Comparison of ENCODE assay signal across 12 cellular contexts in the genomic region with DNA sequence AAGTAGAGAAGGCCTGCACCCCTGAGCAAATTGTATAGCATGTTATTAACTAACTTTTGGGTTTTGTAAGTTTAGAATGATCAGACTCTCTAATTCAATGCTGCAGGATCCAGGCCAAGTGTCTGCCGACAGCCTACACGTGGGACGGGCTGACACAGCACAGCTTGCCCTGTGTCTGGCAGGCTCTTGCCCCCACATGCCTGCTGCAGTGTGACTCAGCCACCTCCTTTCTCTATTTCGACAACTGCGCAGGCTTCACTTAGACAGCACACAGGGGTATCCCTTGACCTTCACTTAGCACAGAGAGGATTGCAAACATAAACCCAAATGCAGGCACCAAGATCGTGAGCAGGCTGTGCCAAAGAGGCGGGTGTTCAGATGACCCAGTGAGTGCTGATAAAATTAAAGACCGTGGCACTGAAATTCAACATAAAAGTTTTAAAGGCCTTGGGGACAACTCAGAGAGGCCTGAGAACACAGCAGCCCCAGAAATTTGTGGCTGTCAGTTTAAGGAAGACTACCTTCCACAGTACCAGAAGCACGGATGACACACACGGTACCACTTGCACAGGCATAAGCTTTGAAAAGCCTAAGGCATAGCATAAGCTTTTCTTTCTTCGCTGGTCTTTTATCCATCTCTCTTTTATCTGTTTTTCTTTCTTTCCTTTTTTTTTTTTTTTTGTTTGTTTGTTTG. TPM values are rescaled to one million over a fixed set of nuclear protein-coding genes. Genes with fewer than 3 reads are reported as not detected.
DNase-seq lines count a peak whose midpoint lies in the region; FAIRE-seq and TF ChIP-seq lines count a peak whose summit lies in the region.
"Had no signal": no experiment of that assay in that cellular context is flagged by ENCODE, and none has a peak within 500 bp of the region (broad histone marks: within the 10 kb centered on the region; RNA-seq: fewer than 3 reads in every experiment).

No MANE protein-coding gene starts in this region.

- no peak for TF ChIP-seq EP300 in sigmoid colon (IDR thresholded peaks at IDR 0.05)

- H3K9me3 ChIP-seq in sigmoid colon (no peaks in the 10 kb centered on the region), esophagus squamous epithelium (no peaks in the 10 kb centered on the region)

- no peak for TF ChIP-seq CTCF in bronchial epithelial cell (IDR thresholded peaks at IDR 0.05; ENCODE audit: insufficient read depth, low read length, severe bottlenecking)
- no peak for TF ChIP-seq CTCF in sigmoid colon (IDR thresholded peaks at IDR 0.05)
- no peak for TF ChIP-seq CTCF in esophagus squamous epithelium (IDR thresholded peaks at IDR 0.05)
- TF ChIP-seq CTCF in osteocyte (IDR thresholded peaks at IDR 0.05), result no peak

- H3K27me3 Mint-ChIP-seq in osteocyte (ENCODE audit: unreplicated experiment), result no peaks in the 10 kb centered on the region

- TF ChIP-seq POLR2A in sigmoid colon (IDR thresholded peaks at IDR 0.05) (no peak), esophagus squamous epithelium (IDR thresholded peaks at IDR 0.05) (no peak)

- no peaks in the 10 kb centered on the region for H3K27me3 ChIP-seq in bronchial epithelial cell (ENCODE audit: control insufficient read depth, insufficient read depth, low read length)
- H3K27me3 ChIP-seq in sigmoid colon, result no peaks in the 10 kb centered on the region
- no peaks in the 10 kb centered on the region for H3K27me3 ChIP-seq in esophagus squamous epithelium

- H3K36me3 Mint-ChIP-seq in osteocyte (ENCODE audit: unreplicated experiment), result no peaks in the 10 kb centered on the region

- no peak overlapping the region for H3K4me3 Mint-ChIP-seq in osteocyte (ENCODE audit: unreplicated experiment)
- H3K4me3 Mint-ChIP-seq: neural crest cell had no signal

- H3K4me1 ChIP-seq in sigmoid colon, result peaks cover 0 to 17% (median 16%) of the 10 kb centered on the region in 4 donors
- peaks cover 0 to 11% (median 9%) of the 10 kb centered on the region in 3 donors for H3K4me1 ChIP-seq in esophagus squamous epithelium

- H3K27ac Mint-ChIP-seq in osteocyte (ENCODE audit: unreplicated experiment), result no peak overlapping the region

- peak; percentile 95 for FAIRE-seq in bronchial epithelial cell (lab: Jason Lieb, UNC)
- FAIRE-seq: GM18507 had no signal

- H3K4me3 ChIP-seq in bronchial epithelial cell (ENCODE audit: low read depth, low read length) (no peak overlapping the region), sigmoid colon (no peak overlapping the region), esophagus squamous epithelium (no peak overlapping the region)

- H3K9me3 Mint-ChIP-seq in osteocyte (ENCODE audit: unreplicated experiment), result no peaks in the 10 kb centered on the region
- H3K9me3 Mint-ChIP-seq: neural crest cell had no signal

- H3K27ac ChIP-seq in sigmoid colon (peak overlapping the region in 3 of 4 donors; percentile 42 to 72 (median 70)), esophagus squamous epithelium (no peak overlapping the region)
- H3K27ac ChIP-seq: WERI-Rb-1 had no signal

- intact Hi-C loops in sigmoid colon (cut with DNase I), result no loop called here
- intact Hi-C loops in esophagus squamous epithelium (cut with DNase I), result no loop called here

- DNase-seq in GM03348 (ENCODE audit: low spot score), result peak; percentile 92
- DNase-seq in bronchial epithelial cell (ENCODE audit: low read depth), result peak; percentile 91
- peak; percentile 34 for DNase-seq in hepatic stellate cell (ENCODE audit: low spot score)
- DNase-seq in sigmoid colon, result peak; percentile 85
- DNase-seq in esophagus squamous epithelium (lab: John Stamatoyannopoulos, UW), result no peak
- no peak for DNase-seq in NCI-H128 (lab: John Stamatoyannopoulos, UW; ENCODE audit: unreplicated experiment)
- no peak for DNase-seq in osteocyte (ENCODE audit: extremely low spot score, unreplicated experiment)
- no peak for DNase-seq in NCI-H1417 (lab: John Stamatoyannopoulos, UW)
- DNase-seq: NCI-H1417 treated with DMSO at 0.1 percent for 48 hours, WERI-Rb-1 had no signal

- no peaks in the 10 kb centered on the region for H3K4me1 Mint-ChIP-seq in osteocyte (ENCODE audit: unreplicated experiment)

- H3K36me3 ChIP-seq in bronchial epithelial cell (ENCODE audit: control insufficient read depth, insufficient read depth, low read length) (peaks cover 1% of the 10 kb centered on the region), sigmoid colon (no peaks in the 10 kb centered on the region), esophagus squamous epithelium (peaks cover 0 to 7% (median 0%) of the 10 kb centered on the region in 3 donors)

- 84 to 92% methylated on average over 11 of the region's 11 CpGs for WGBS in sigmoid colon, 2 donors
- 33 to 57% methylated on average over 11 of the region's 11 CpGs for WGBS in esophagus squamous epithelium, 2 donors

RNA-seq across cellular contexts. Expression of a gene that starts 37.8 kb away (rescaled TPM):
- 0.26 and 0.64 TPM in 2 replicates for total RNA-seq in bronchial epithelial cell
- total RNA-seq in sigmoid colon, result 1 to 10 TPM; 2.0 to 3.0 (median 2.6) TPM
- 1 to 10 TPM in 1 of 3 donors, under 1 TPM in 1, not detected in 1; 0.60 to 1.5 TPM for polyA plus RNA-seq in sigmoid colon
- 1 to 10 TPM in 1 of 4 donors, under 1 TPM in 2, not detected in 1; 0.06 to 3.4 (median 0.83) TPM for total RNA-seq in esophagus squamous epithelium
- total RNA-seq in osteocyte, result not detected in 2 replicates

Comparison
In these comparisons a context has a peak if more than half of its experiments do, and no peak if none do; other contexts are left out.
1. DNase-seq: peak in GM03348 (single experiment), bronchial epithelial cell (single experiment), hepatic stellate cell (single experiment) and sigmoid colon (single experiment); none in esophagus squamous epithelium (single experiment), NCI-H128 (single experiment), osteocyte (single experiment) and NCI-H1417 (0 of 3).
2. H3K27ac ChIP-seq: peak in sigmoid colon (3 of 4); none in esophagus squamous epithelium (0 of 4).